Comparison of ENCODE assay signal across 26 cellular contexts in genomic region chr1:100585774-100586173, GRCh38. TPM values are rescaled to one million over a fixed set of nuclear protein-coding genes. Genes with fewer than 3 reads are reported as not detected.
DNase-seq lines count a peak whose midpoint lies in the region; ATAC-seq, FAIRE-seq and TF ChIP-seq lines count a peak whose summit lies in the region.
"Had no signal": no experiment of that assay in that cellular context is flagged by ENCODE, and none has a peak within 500 bp of the region (broad histone marks: within the 10 kb centered on the region; RNA-seq: fewer than 3 reads in every experiment).

No MANE protein-coding gene starts in this region.

- BruUV-seq in HepG2 (replicated peaks; lab: Mats Ljungman, UMichigan): no TSS peak

- TF ChIP-seq EP300 in HepG2 (IDR thresholded peaks at IDR 0.05; ENCODE audit: low read depth in 2 of 2, low read length in 2 of 2) (no peak), HepG2 (CRISPR knock-in tag; IDR thresholded peaks at IDR 0.05; ENCODE audit: borderline replicate concordance) (no peak)

- CTCF ChIA-PET in HepG2 (lab: Yijun Ruan, JAX; ENCODE audit: low intra/inter-chr PET ratio, low total read pairs): no interaction called here

- H3K79me2 ChIP-seq in HepG2 (ENCODE audit: insufficient read depth, low read length): no peaks in the 10 kb centered on the region

- DNase-seq in HepG2 (ENCODE audit: low spot score) (no peak), right lobe of liver (no peak), fibroblast of mammary gland (ENCODE audit: low read depth) (peak; percentile 58), urothelium cell line (ENCODE audit: low spot score) (peak; percentile 49), NCI-H2107 (lab: John Stamatoyannopoulos, UW) (no peak), cardiac septum (ENCODE audit: low spot score) (no peak)
- no peak for DNase-seq in activated CD4-positive, alpha-beta T cell treated with anti-CD3 and anti-CD28 coated beads, Interleukin-2, amount 50 U/mL, for 48 hours
- DNase-seq: activated CD4-positive, CD25-positive, alpha-beta regulatory T cell treated with anti-CD3 and anti-CD28 coated beads, Interleukin-2, amount 50 U/mL, for 72 hours; activated naive CD4-positive, alpha-beta T cell treated with anti-CD3 and anti-CD28 coated beads, Interleukin-2, amount 10 ng/mL, durations not matched to agents 7 days and 5 days; activated T-cell treated with anti-CD3 and anti-CD28 coated beads, Interleukin-2, amount 50 U/mL, for 72 hours; body of pancreas; colonic mucosa; H9; KBM-7; left colon; naive thymus-derived CD8-positive, alpha-beta T cell; NCI-H1694 treated with DMSO at 0.1 percent for 48 hours; NCI-H774; stomach had no signal

- no peaks in the 10 kb centered on the region for H4K20me1 ChIP-seq in HepG2 (ENCODE audit: insufficient read depth, low read length)

- TF ChIP-seq CTCF in HepG2 (CRISPR knock-in tag; IDR thresholded peaks at IDR 0.05) (no peak), right lobe of liver (IDR thresholded peaks at IDR 0.05) (no peak), fibroblast of mammary gland (conservative IDR thresholded peaks at IDR 0.05; ENCODE audit: control insufficient read depth, insufficient read depth, low read depth, low read length) (no peak)

- FAIRE-seq in HepG2 (lab: Jason Lieb, UNC) (no peak), urothelium cell line (lab: Jason Lieb, UNC) (no peak)
- FAIRE-seq: A204.1, GM18507 had no signal

- H3K9me3 ChIP-seq in HepG2 (ENCODE audit: low read length) (0 out of 2 replicates have a peak, but pooled peaks cover 3% of the 10 kb centered on the region), right lobe of liver (no peaks in the 10 kb centered on the region)
- H3K9me3 ChIP-seq: body of pancreas, colonic mucosa, esophagus muscularis mucosa, right atrium auricular region, stomach had no signal

- intact Hi-C loops in HepG2 (cut with micrococcal nuclease; ENCODE audit: unreplicated experiment) (no loop called here), right lobe of liver (cut with DNase I) (no loop called here), cardiac septum (cut with DNase I) (no loop called here)

- no peak overlapping the region for H2AFZ ChIP-seq in HepG2 (ENCODE audit: low read length)

- ATAC-seq in HepG2 (no peak), right lobe of liver (no peak), SK-N-SH treated with all-trans-retinoic acid at 6 μM for 48 hours (peak; percentile 70)
- ATAC-seq: activated T-cell treated with anti-CD3 and anti-CD28 coated beads, Interleukin-2, amount 50 U/mL, for 72 hours; body of pancreas; left colon; naive thymus-derived CD8-positive, alpha-beta T cell had no signal

- TF ChIP-seq RAD21 in HepG2 (CRISPR knock-in tag; IDR thresholded peaks at IDR 0.05): no peak

- H3K27me3 ChIP-seq in HepG2 (ENCODE audit: control insufficient read depth in 1 of 2, insufficient read depth in 2 of 2, low read length in 2 of 2) (no peaks in the 10 kb centered on the region), right lobe of liver (no peaks in the 10 kb centered on the region)
- H3K27me3 ChIP-seq: body of pancreas, colonic mucosa, esophagus muscularis mucosa, right atrium auricular region, stomach had no signal

- in situ Hi-C loops in HepG2 (cut with HindIII; ENCODE audit: extremely low pct_ligation_motif_present, low pct_unique_long_range_greater_than_20kb): no loop called here

- peaks cover 51% of the 10 kb centered on the region for H3K4me1 ChIP-seq in HepG2 (ENCODE audit: insufficient read depth, low read length)
- peaks cover 0 to 50% (median 14%) of the 10 kb centered on the region in 4 donors for H3K4me1 ChIP-seq in right lobe of liver
- H3K4me1 ChIP-seq: body of pancreas, colonic mucosa, stomach had no signal

- H3K4me3 ChIP-seq in HepG2 (replicated peaks in 1 of 3; ENCODE audit: insufficient read depth in 1 of 3, low read depth in 2 of 3, low read length in 3 of 3): no peak overlapping the region
- H3K4me3 ChIP-seq in right lobe of liver: no peak overlapping the region
- H3K4me3 ChIP-seq in fibroblast of mammary gland (ENCODE audit: control insufficient read depth, low read depth, low read length): no peak overlapping the region
- H3K4me3 ChIP-seq: body of pancreas, colonic mucosa, esophagus muscularis mucosa, right atrium auricular region, stomach had no signal

- H3K36me3 ChIP-seq in HepG2 (replicated peaks in 1 of 2; ENCODE audit: control insufficient read depth in 1 of 2, insufficient read depth in 2 of 2, low read length in 2 of 2) (no peaks in the 10 kb centered on the region), right lobe of liver (no peaks in the 10 kb centered on the region)
- H3K36me3 ChIP-seq: colonic mucosa, esophagus muscularis mucosa, right atrium auricular region, stomach had no signal

- H3K27ac ChIP-seq in HepG2 (ENCODE audit: extremely low read length, insufficient read depth, low read length): peak overlapping the region; percentile 70
- peak overlapping the region in 1 of 3 donors; percentile 71 for H3K27ac ChIP-seq in right lobe of liver
- H3K27ac ChIP-seq: body of pancreas, colonic mucosa, esophagus muscularis mucosa, right atrium auricular region, stomach had no signal

- TF ChIP-seq POLR2A in HepG2 (IDR thresholded peaks at IDR 0.05; ENCODE audit: insufficient read depth in 1 of 2, low read depth in 2 of 2, low read length in 2 of 2) (no peak), right lobe of liver (IDR thresholded peaks at IDR 0.05) (no peak)

- H3K4me2 ChIP-seq in HepG2 (ENCODE audit: low read depth, low read length): no peak overlapping the region

- 97% methylated on average over 1 of the region's 1 CpG for WGBS in HepG2 (ENCODE audit: low lambda C conversion rate)
- WGBS in right lobe of liver (ENCODE audit: insufficient coverage, low coverage, low lambda C conversion rate, missing lambda C conversion rate): 100% methylated on average over 1 of the region's 1 CpG

- POLR2A ChIA-PET in HepG2 (lab: Yijun Ruan, JAX): no interaction called here

- H3K9ac ChIP-seq in HepG2 (ENCODE audit: insufficient read depth, low read depth, low read length): no peak overlapping the region

TF ChIP-seq in HepG2, 621 proteins besides CTCF, POLR2A, EP300 and RAD21 (continues in another document):
- TF ChIP-seq SOX5 (CRISPR knock-in tag; IDR thresholded peaks at IDR 0.05; ENCODE audit: borderline replicate concordance): no peak
- TF ChIP-seq POGZ (CRISPR knock-in tag; IDR thresholded peaks at IDR 0.05): no peak
- no peak for TF ChIP-seq IKZF4 (CRISPR knock-in tag; IDR thresholded peaks at IDR 0.05; ENCODE audit: borderline replicate concordance, low read depth, not compliant biosample characterization)

TF ChIP-seq in SK-N-SH treated with all-trans-retinoic acid at 6 μM for 48 hours, 23 proteins besides CTCF, POLR2A, EP300 and RAD21:
- no peak for TF ChIP-seq ZC3H10 (CRISPR knock-in tag; IDR thresholded peaks at IDR 0.05)
- TF ChIP-seq ZNF70 (CRISPR knock-in tag; IDR thresholded peaks at IDR 0.05): no peak

RNA-seq across cellular contexts. Expression of gene GPR88, which starts 47.8 kb away (rescaled TPM):
- total RNA-seq in HepG2 (2016; rRNA removed; fragmentation: Illumina TruSeq; extraction: Trizol) (not detected in 2 replicates), right lobe of liver (10 to 100 TPM in 1 of 6 experiments, 1 to 10 TPM in 5; 1.1 to 20.9 (median 3.3) TPM), cardiac septum (0.13 TPM)
- total RNA-seq in HepG2 (2016; cell fraction: cytosol; rRNA removed; fragmentation: Illumina TruSeq; extraction: Trizol; ENCODE audit: low read depth): not detected in 2 replicates
- total RNA-seq in HepG2 (2016; cell fraction: insoluble cytoplasmic fraction; rRNA removed; fragmentation: Illumina TruSeq; extraction: Trizol): not detected in 2 replicates
- not detected in 2 replicates for total RNA-seq in HepG2 (2016; cell fraction: membrane; rRNA removed; fragmentation: Illumina TruSeq; extraction: Trizol)
- not detected in 2 replicates for total RNA-seq in HepG2 (2016; cell fraction: nucleus; rRNA removed; fragmentation: Illumina TruSeq; extraction: Trizol)
- polyA plus RNA-seq in HepG2 (2011; rRNA removed): not detected in 2 replicates
- polyA plus RNA-seq in HepG2 (2011; cell fraction: cytosol; rRNA removed): not detected in 2 replicates
- not detected in 2 replicates for polyA plus RNA-seq in HepG2 (2011; cell fraction: nucleus; rRNA removed)
- polyA plus RNA-seq in HepG2 (2012): not detected in 2 replicates
- not detected in 2 replicates for polyA plus RNA-seq in HepG2 (2016; cell fraction: cytosol; fragmentation: Illumina TruSeq; extraction: Trizol; ENCODE audit: low read depth)
- polyA plus RNA-seq in HepG2 (2016; cell fraction: insoluble cytoplasmic fraction; fragmentation: Illumina TruSeq; extraction: Trizol; ENCODE audit: low read depth): not detected in 2 replicates
- not detected in 2 replicates for polyA plus RNA-seq in HepG2 (2016; cell fraction: membrane; fragmentation: Illumina TruSeq; extraction: Trizol; ENCODE audit: low read depth)
- not detected in 2 replicates for polyA plus RNA-seq in HepG2 (2016; cell fraction: nucleus; fragmentation: Illumina TruSeq; extraction: Trizol; ENCODE audit: insufficient read depth, low read depth)
- not detected in 2 replicates for polyA minus RNA-seq in HepG2 (2011; rRNA and poly(A)+ RNA removed; ENCODE audit: low replicate concordance)
- polyA minus RNA-seq in HepG2 (2011; cell fraction: cytosol; rRNA and poly(A)+ RNA removed): not detected in 2 replicates
- not detected in 2 replicates for polyA minus RNA-seq in HepG2 (2011; cell fraction: nucleus; rRNA and poly(A)+ RNA removed)
- total RNA-seq: activated T-cell treated with anti-CD3 and anti-CD28 coated beads, Interleukin-2, amount 50 U/mL, for 72 hours; G401; H9; osteocyte had no signal
- polyA plus RNA-seq: naive thymus-derived CD8-positive, alpha-beta T cell had no signal

Comparison
In these comparisons a context has a peak if more than half of its experiments do, and no peak if none do; other contexts are left out.
1. DNase-seq: peak in fibroblast of mammary gland (single experiment) and urothelium cell line (single experiment); none in HepG2 (single experiment), right lobe of liver (0 of 3), activated CD4-positive, alpha-beta T cell treated with anti-CD3 and anti-CD28 coated beads, Interleukin-2, amount 50 U/mL, for 48 hours (0 of 2), NCI-H2107 (single experiment) and cardiac septum (single experiment).